ENCODE assay signal across 29 cellular contexts in the genomic region with DNA sequence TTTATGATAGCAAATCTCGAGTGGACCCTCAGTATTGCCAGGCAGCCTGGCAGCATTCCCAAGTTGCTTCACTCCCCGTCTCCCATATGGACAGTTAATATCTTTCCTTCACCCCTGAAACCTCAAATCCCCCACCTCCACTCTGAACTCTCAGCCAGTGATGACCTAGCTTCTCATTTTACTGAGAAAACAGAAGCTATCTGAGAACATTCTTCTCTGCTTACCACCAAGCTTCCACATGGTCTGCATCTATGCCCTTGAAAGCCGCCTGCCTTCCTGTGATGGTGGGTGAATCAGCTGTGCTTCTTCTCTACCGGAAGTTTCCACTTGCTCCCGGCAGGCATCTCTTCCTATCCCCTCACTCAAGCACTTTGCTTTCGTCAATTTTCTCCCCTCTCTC.
"Had no signal": no experiment of that assay in that cellular context is flagged by ENCODE, and none has a peak within 500 bp of the region (broad histone marks: within the 10 kb centered on the region; RNA-seq: fewer than 3 reads in every experiment).

No MANE protein-coding gene starts in this region.

- H3K4me3 ChIP-seq: cardiac muscle cell, coronary artery, dorsolateral prefrontal cortex, gastroesophageal sphincter, hepatocyte, pancreas, prostate gland, sigmoid colon, stomach, tibial artery, upper lobe of right lung had no signal

- H3K9me3 ChIP-seq: gastroesophageal sphincter, pancreas, prostate gland, sigmoid colon, stomach, tibial artery, upper lobe of right lung had no signal

- H3K36me3 ChIP-seq: cardiac muscle cell, gastroesophageal sphincter, pancreas, prostate gland, sigmoid colon, stomach, tibial artery, upper lobe of right lung had no signal

- H3K27ac ChIP-seq: cardiac muscle cell, coronary artery, dorsolateral prefrontal cortex, gastroesophageal sphincter, hepatocyte, pancreas, prostate gland, sigmoid colon, stomach, tibial artery, upper lobe of right lung, VCaP had no signal

- H3K4me1 ChIP-seq: gastroesophageal sphincter, pancreas, prostate gland, sigmoid colon, stomach, tibial artery, upper lobe of right lung had no signal

- ATAC-seq: gastroesophageal sphincter; left cardiac atrium; pancreas; stimulated activated naive B cell treated with anti-CD40 and anti-IgM and Interleukin-4, amounts not matched to agents 10 μg/mL and 1 μg/mL and 100 μg/mL, for 72 hours; upper lobe of right lung had no signal

- H3K27me3 ChIP-seq: cardiac muscle cell, gastroesophageal sphincter, hepatocyte, pancreas, sigmoid colon, stomach, tibial artery, upper lobe of right lung had no signal

- DNase-seq: activated CD4-positive, alpha-beta memory T cell treated with anti-CD3 and anti-CD28 coated beads for 36 hours; activated CD4-positive, alpha-beta T cell treated with anti-CD3 and anti-CD28 coated beads for 48 hours; activated CD8-positive, alpha-beta memory T cell treated with anti-CD3 and anti-CD28 coated beads, Interleukin-2, amount 50 U/mL, for 4 hours; activated effector memory CD4-positive, alpha-beta T cell treated with anti-CD3 and anti-CD28 coated beads, Interleukin-2, amount 50 U/mL, for 16 hours; activated naive CD4-positive, alpha-beta T cell treated with anti-CD3 and anti-CD28 coated beads for 36 hours; activated naive CD8-positive, alpha-beta T cell treated with anti-CD3 and anti-CD28 coated beads for 36 hours; activated T-cell treated with anti-CD3 and anti-CD28 coated beads, Interleukin-2, amount 50 U/mL, for 1 hour; amniotic stem cell; cerebellar nuclear complex; dorsolateral prefrontal cortex; effector memory CD4-positive, alpha-beta T cell; left cardiac atrium; mammary epithelial cell; naive B cell; nucleus accumbens; pancreas; sigmoid colon; stimulated activated CD4-positive, alpha-beta T cell treated with anti-CD3 and anti-CD28 coated beads, Interleukin-15, amount 100 ng/mL, for 24 hours; stimulated activated CD4-positive, alpha-beta T cell treated with anti-CD3 and anti-CD28 coated beads, Interleukin-2, amount 100 ng/mL, for 24 hours; stimulated activated naive B cell treated with anti-CD40 and anti-IgM and Interleukin-4, amounts not matched to agents 10 μg/mL and 1 μg/mL and 100 μg/mL, for 72 hours; stomach; tibial artery; upper lobe of right lung had no signal
